ENCODE assay signal across 16 cellular contexts in the genomic region with DNA sequence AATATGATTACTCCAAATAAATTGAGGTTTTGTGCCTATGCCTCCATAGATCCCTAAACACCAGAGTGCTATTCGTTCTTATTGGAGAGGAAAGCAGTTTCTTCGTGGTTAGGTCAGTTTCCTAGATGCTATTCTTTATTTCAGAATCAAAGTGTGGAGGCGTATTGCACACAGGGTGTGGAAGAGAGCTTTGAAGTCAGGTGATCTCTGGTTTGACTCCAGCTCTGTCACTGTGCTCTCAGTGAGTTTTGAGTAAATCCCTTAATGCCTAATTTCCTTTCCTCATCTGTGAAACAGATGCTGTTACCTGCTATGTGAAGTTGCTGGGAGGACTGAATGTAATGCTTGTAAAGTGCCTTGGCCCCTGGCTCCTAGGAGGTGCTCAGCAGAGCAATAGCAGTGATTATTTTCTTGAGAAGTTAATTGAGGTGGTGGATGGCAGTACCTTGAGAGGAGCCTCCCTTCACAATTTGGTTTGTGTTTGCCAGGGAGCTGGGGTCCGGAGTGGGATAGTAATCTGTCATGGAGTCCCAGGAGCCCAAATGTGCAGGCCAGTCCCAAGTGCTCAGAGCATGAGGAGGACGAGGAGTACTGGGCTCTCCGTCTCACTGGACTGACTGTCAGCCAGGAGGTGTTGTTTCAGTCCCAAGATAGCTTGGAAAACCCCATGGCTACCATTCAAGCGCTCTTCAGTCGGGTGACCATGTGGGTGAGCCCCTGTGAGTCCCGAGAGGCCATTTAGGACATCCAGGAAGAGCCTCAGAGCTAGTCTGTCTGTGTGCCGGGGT. TPM values are rescaled to one million over a fixed set of nuclear protein-coding genes. Genes with fewer than 3 reads are reported as not detected.
DNase-seq lines count a peak whose midpoint lies in the region; ATAC-seq, FAIRE-seq and TF ChIP-seq lines count a peak whose summit lies in the region.
"Had no signal": no experiment of that assay in that cellular context is flagged by ENCODE, and none has a peak within 500 bp of the region (broad histone marks: within the 10 kb centered on the region; RNA-seq: fewer than 3 reads in every experiment).

No MANE protein-coding gene starts in this region.

- H3K36me3 Mint-ChIP-seq in CD4-positive, alpha-beta T cell (ENCODE audit: low read depth): peaks cover 86% of the 10 kb centered on the region

- H3K27ac ChIP-seq in CD4-positive, alpha-beta T cell (ENCODE audit: low read depth, low read length): no peak overlapping the region
- no peak overlapping the region for H3K27ac ChIP-seq in brain microvascular endothelial cell
- no peak overlapping the region for H3K27ac ChIP-seq in PC-3 (ENCODE audit: low read length)
- H3K27ac ChIP-seq: foreskin keratinocyte had no signal

- no peak for DNase-seq in CD4-positive, alpha-beta T cell
- no peak for DNase-seq in GM18507 (ENCODE audit: extremely low spot score, insufficient read length, low read depth)
- DNase-seq in left ventricle myocardium superior: no peak
- DNase-seq in brain microvascular endothelial cell: no peak
- no peak for DNase-seq in PC-3
- no peak for DNase-seq in sciatic nerve (ENCODE audit: low spot score)
- DNase-seq: AML-193; foreskin keratinocyte; kidney; NCI-H345; OCI-M1; stimulated activated CD4-positive, alpha-beta T cell treated with anti-CD3 and anti-CD28 coated beads, Interleukin-2, amount 100 ng/mL, for 24 hours had no signal

- no peaks in the 10 kb centered on the region for H3K4me1 ChIP-seq in PC-3 (ENCODE audit: insufficient read depth, low read length)
- H3K4me1 ChIP-seq: foreskin keratinocyte had no signal

- H3K4me3 ChIP-seq in brain microvascular endothelial cell (ENCODE audit: low read depth, low read length): no peak overlapping the region
- H3K4me3 ChIP-seq in PC-3 (ENCODE audit: low read length): no peak overlapping the region

- H3K27ac Mint-ChIP-seq in CD4-positive, alpha-beta T cell: peak overlapping the region; percentile 40

- no peak overlapping the region for H3K4me3 Mint-ChIP-seq in CD4-positive, alpha-beta T cell

- no peak for TF ChIP-seq CTCF in CD4-positive, alpha-beta T cell (IDR thresholded peaks at IDR 0.05)
- TF ChIP-seq CTCF in brain microvascular endothelial cell (IDR thresholded peaks at IDR 0.05; ENCODE audit: low read depth, low read length, missing control alignments): no peak
- no peak for TF ChIP-seq CTCF in PC-3 (conservative IDR thresholded peaks at IDR 0.05; ENCODE audit: low read depth, low read length)

- H3F3A ChIP-seq in PC-3 (ENCODE audit: low read length, unreplicated experiment): no peaks in the 10 kb centered on the region

- ATAC-seq in CD4-positive, alpha-beta T cell (ENCODE audit: poor library complexity): peak; percentile 52
- ATAC-seq in HG03442 (IDR thresholded peaks at IDR 0.05; ENCODE audit: unreplicated experiment) (peak; percentile 59), left ventricle myocardium superior (peak; percentile 51), PC-3 (no peak), sciatic nerve (no peak)
- no peak for ATAC-seq in activated CD4-positive, CD25-positive, alpha-beta regulatory T cell treated with anti-CD3 and anti-CD28 coated beads, Interleukin-2, amount 50 U/mL, for 24 hours
- ATAC-seq: foreskin keratinocyte, HCT116 had no signal

- peak; percentile 21 for FAIRE-seq in GM18507 (lab: Jason Lieb, UNC)
- FAIRE-seq: astrocyte, kidney had no signal

- no peak overlapping the region for H3K9ac ChIP-seq in PC-3 (ENCODE audit: low read length)

- in situ Hi-C loops in brain microvascular endothelial cell (cut with HindIII; ENCODE audit: low pct_ligation_motif_present, low sequenced_read_pairs): no loop called here

- no peak overlapping the region for H3K4me2 ChIP-seq in PC-3 (ENCODE audit: low read length)

- no peaks in the 10 kb centered on the region for H3K27me3 ChIP-seq in CD4-positive, alpha-beta T cell (ENCODE audit: control insufficient read depth, insufficient read depth, low read length)
- H3K27me3 ChIP-seq in brain microvascular endothelial cell (replicated peaks) (no peaks in the 10 kb centered on the region), PC-3 (ENCODE audit: low read length) (no peaks in the 10 kb centered on the region)
- H3K27me3 ChIP-seq: foreskin keratinocyte had no signal

- no peaks in the 10 kb centered on the region for H3K27me3 Mint-ChIP-seq in CD4-positive, alpha-beta T cell

- H3K79me2 ChIP-seq in PC-3 (ENCODE audit: low read length): no peaks in the 10 kb centered on the region

- BruUV-seq in PC-3 (replicated peaks; lab: Mats Ljungman, UMichigan): no TSS peak

- POLR2A ChIA-PET in CD4-positive, alpha-beta T cell (lab: Charles Lee): interaction anchor here (1.3 kb wide), 1 partner anchor 13 kb away, joined by 3 read pairs; no protein-coding TSS in a partner anchor
- POLR2A ChIA-PET in PC-3 (lab: Charles Lee; ENCODE audit: unreplicated experiment): no interaction called here

- H3K36me3 ChIP-seq in brain microvascular endothelial cell (replicated peaks) (no peaks in the 10 kb centered on the region), PC-3 (ENCODE audit: low read depth, low read length) (peaks cover 12% of the 10 kb centered on the region)

- intact Hi-C loops in CD4-positive, alpha-beta T cell (cut with DNase I, micrococcal nuclease): no loop called here
- intact Hi-C loops in left ventricle myocardium superior (cut with micrococcal nuclease) (no loop called here), PC-3 (cut with micrococcal nuclease) (no loop called here), sciatic nerve (cut with DNase I) (no loop called here)

- no peaks in the 10 kb centered on the region for H3K9me3 Mint-ChIP-seq in CD4-positive, alpha-beta T cell

- H3K4me1 Mint-ChIP-seq in CD4-positive, alpha-beta T cell (ENCODE audit: low read depth): peaks cover 53% of the 10 kb centered on the region

- no peaks in the 10 kb centered on the region for H3K9me3 ChIP-seq in CD4-positive, alpha-beta T cell (ENCODE audit: control insufficient read depth, low read length)
- no peaks in the 10 kb centered on the region for H3K9me3 ChIP-seq in PC-3 (ENCODE audit: low read length)

- CTCF ChIA-PET in CD4-positive, alpha-beta T cell (lab: Charles Lee): interaction anchor here (1.0 kb wide), 1 partner anchor 8 kb away, joined by 3 read pairs; no protein-coding TSS in a partner anchor
- CTCF ChIA-PET in PC-3 (lab: Charles Lee): no interaction called here

- no peak overlapping the region for H2AFZ ChIP-seq in PC-3 (ENCODE audit: low read length)

- no peaks in the 10 kb centered on the region for H4K20me1 ChIP-seq in PC-3 (ENCODE audit: low read length)

- H3K9me2 ChIP-seq in PC-3 (replicated peaks; ENCODE audit: low read length): no peaks in the 10 kb centered on the region

RNA-seq across cellular contexts. Expression of a gene that starts 14.9 kb away (rescaled TPM):
- 1 to 10 TPM; 8.5 to 9.3 TPM for total RNA-seq in CD4-positive, alpha-beta T cell
- total RNA-seq in left ventricle myocardium superior (52.2 TPM), PC-3 (2014; rRNA removed) (17.5 and 43.1 TPM in 2 replicates), sciatic nerve (31.8 TPM)

Comparison
In these comparisons a context has a peak if more than half of its experiments do, and no peak if none do; other contexts are left out.
1. ATAC-seq: peak in CD4-positive, alpha-beta T cell (single experiment), HG03442 (single experiment) and left ventricle myocardium superior (single experiment); none in PC-3 (single experiment), sciatic nerve (single experiment) and activated CD4-positive, CD25-positive, alpha-beta regulatory T cell treated with anti-CD3 and anti-CD28 coated beads, Interleukin-2, amount 50 U/mL, for 24 hours (0 of 2).